Comparison of ENCODE assay signal across 12 cellular contexts in genomic region chr20:35339007-35339406, GRCh38. TPM values are rescaled to one million over a fixed set of nuclear protein-coding genes. Genes with fewer than 3 reads are reported as not detected.
DNase-seq lines count a peak whose midpoint lies in the region; ATAC-seq and TF ChIP-seq lines count a peak whose summit lies in the region.
"Had no signal": no experiment of that assay in that cellular context is flagged by ENCODE, and none has a peak within 500 bp of the region (broad histone marks: within the 10 kb centered on the region; RNA-seq: fewer than 3 reads in every experiment).

No MANE protein-coding gene starts in this region.

- no TSS peak for BruUV-seq in Panc1 (replicated peaks; lab: Mats Ljungman, UMichigan)

- no peaks in the 10 kb centered on the region for H3K9me3 ChIP-seq in Panc1 (ENCODE audit: control insufficient read depth, insufficient read depth, low read depth, low read length)

- TF ChIP-seq CTCF in Panc1 (IDR thresholded peaks at IDR 0.05) (no peak), omental fat pad (IDR thresholded peaks at IDR 0.05) (no peak)

- H3K36me3 ChIP-seq in Panc1 (ENCODE audit: control insufficient read depth, insufficient read depth, low read length), result peaks cover 2% of the 10 kb centered on the region; the same call in 1 of the 2 replicates

- H3K27me3 ChIP-seq in Panc1 (ENCODE audit: control insufficient read depth, insufficient read depth, low read length), result no peaks in the 10 kb centered on the region

- CTCF ChIA-PET in Panc1 (lab: Charles Lee), result no interaction called here

- H3K27ac ChIP-seq in Panc1 (ENCODE audit: low read length), result 0 out of 2 replicates have a peak overlapping the region, but pooled peaks have one; percentile 6

- H3K4me3 ChIP-seq in Panc1 (ENCODE audit: low read depth in 2 of 2, low read length in 2 of 2), result no peak overlapping the region

- peak; percentile 29 for DNase-seq in Caki2 (ENCODE audit: low read depth)
- no peak for DNase-seq in Panc1 (ENCODE audit: low read depth, low spot score)
- DNase-seq in epidermal melanocyte (ENCODE audit: insufficient read length, low spot score), result peak; percentile 54
- no peak for DNase-seq in omental fat pad (ENCODE audit: low spot score)
- no peak for DNase-seq in C1 segment of cervical spinal cord (lab: John Stamatoyannopoulos, UW)
- no peak for DNase-seq in UCSD-AML1 (lab: John Stamatoyannopoulos, UW; ENCODE audit: unreplicated experiment)
- DNase-seq in stimulated activated CD4-positive, alpha-beta T cell treated with anti-CD3 and anti-CD28 coated beads, Interleukin-4, amount 100 ng/mL, for 4 hours, result no peak
- DNase-seq: amygdala, DMS153, NCI-H69, T-helper 1 cell had no signal

- POLR2A ChIA-PET in Panc1 (lab: Charles Lee), result no interaction called here

- in situ Hi-C loops in Caki2 (cut with HindIII; ENCODE audit: low pct_unique_long_range_greater_than_20kb, low sequenced_read_pairs), result no loop called here
- in situ Hi-C loops in Panc1 (cut with HindIII; ENCODE audit: low pct_unique_long_range_greater_than_20kb, low sequenced_read_pairs), result no loop called here

- intact Hi-C loops in Panc1 (cut with micrococcal nuclease; ENCODE audit: unreplicated experiment), result no loop called here

- peaks cover 12% of the 10 kb centered on the region for H3K4me1 ChIP-seq in Panc1 (ENCODE audit: control insufficient read depth, insufficient read depth, low read length)

- ATAC-seq in Panc1 (peak; percentile 50), omental fat pad (ENCODE audit: low FRiP score) (peak; percentile 85), GM18519 (IDR thresholded peaks at IDR 0.05; ENCODE audit: low FRiP score, unreplicated experiment) (no peak)

RNA-seq across cellular contexts. Expression of gene FAM83C, which starts 46.8 kb away (rescaled TPM):
- 0.20 TPM in 1 of 2 replicates, not detected in the other for total RNA-seq in Caki2 (2014; rRNA removed; shearing (Covaris generic); ENCODE audit: low replicate concordance)
- not detected for total RNA-seq in Panc1 (2021; ENCODE audit: unreplicated experiment)
- not detected for polyA plus RNA-seq in Panc1 (2012; ENCODE audit: insufficient read length)
- under 1 TPM in 1 of 4 donors, not detected in 3; 0.09 TPM for total RNA-seq in omental fat pad

RNA-seq across cellular contexts. Expression of gene EIF6, which starts 54.4 kb away (rescaled TPM):
- 321 and 355 TPM in 2 replicates for total RNA-seq in Caki2 (2014; rRNA removed; shearing (Covaris generic); ENCODE audit: low replicate concordance)
- total RNA-seq in Panc1 (2021; ENCODE audit: unreplicated experiment) (258 TPM), omental fat pad (10 to 100 TPM; 63.7 to 89.4 (median 85.2) TPM)
- 285 TPM for polyA plus RNA-seq in Panc1 (2012; ENCODE audit: insufficient read length)

Comparison
In these comparisons a context has a peak if more than half of its experiments do, and no peak if none do; other contexts are left out.
1. DNase-seq: peak in Caki2 (single experiment) and epidermal melanocyte (single experiment); none in Panc1 (single experiment), omental fat pad (single experiment), C1 segment of cervical spinal cord (0 of 14), UCSD-AML1 (single experiment) and stimulated activated CD4-positive, alpha-beta T cell treated with anti-CD3 and anti-CD28 coated beads, Interleukin-4, amount 100 ng/mL, for 4 hours (0 of 2).